ENCODE assay signal across 8 cellular contexts in the genomic region with DNA sequence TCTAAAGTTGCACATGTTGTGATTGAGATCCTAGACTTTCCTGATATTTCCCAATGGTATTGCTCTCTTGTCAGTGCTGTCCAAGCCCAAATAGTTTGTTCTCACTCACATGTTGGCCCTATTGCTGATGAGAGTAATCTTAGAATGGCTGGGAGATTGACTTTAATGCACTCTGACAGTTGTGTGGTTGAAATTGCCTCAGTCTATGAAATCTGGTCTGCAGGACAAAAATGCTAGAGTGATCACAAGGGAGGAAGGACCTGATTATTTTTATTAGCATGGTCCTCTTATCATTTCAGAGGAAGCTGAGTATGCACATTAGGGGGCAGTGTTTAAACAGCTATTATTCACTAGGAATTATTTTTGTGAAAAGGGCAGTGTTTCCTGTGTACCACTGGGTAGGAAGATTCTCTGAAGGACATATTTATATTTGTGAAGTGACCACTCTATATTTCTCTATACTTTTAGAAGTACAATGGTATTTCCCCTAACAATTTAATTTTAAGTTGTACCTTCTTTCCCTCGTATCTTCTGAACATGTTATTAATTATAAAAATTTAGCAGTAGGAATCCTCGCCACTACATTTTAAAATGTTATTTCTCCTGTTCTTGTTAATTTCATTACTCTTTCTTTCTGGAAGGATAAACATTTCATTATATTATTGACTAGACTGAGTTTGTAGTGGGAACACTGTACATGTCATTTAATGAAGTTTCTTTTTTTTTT.
DNase-seq lines count a peak whose midpoint lies in the region; ATAC-seq, FAIRE-seq and TF ChIP-seq lines count a peak whose summit lies in the region.

No MANE protein-coding gene starts in this region.

- in situ Hi-C loops in GM12878 (cut with MboI) = no loop called here

- ATAC-seq in GM12878 = no peak
- ATAC-seq in GM21825 (IDR thresholded peaks at IDR 0.05; ENCODE audit: unreplicated experiment) = no peak
- ATAC-seq in HG03354 (IDR thresholded peaks at IDR 0.05; ENCODE audit: poor library complexity, severe bottlenecking, unreplicated experiment) = no peak

- no peaks in the 10 kb centered on the region for H3K27me3 Mint-ChIP-seq in Caco-2 (ENCODE audit: insufficient read depth, unreplicated experiment)

- intact Hi-C loops in Caco-2 (cut with micrococcal nuclease; ENCODE audit: unreplicated experiment) = no loop called here
- intact Hi-C loops in GM12878 (cut with micrococcal nuclease; ENCODE audit: unreplicated experiment) = no loop called here

- H3K4me1 ChIP-seq in Caco-2 = peaks cover 3% of the 10 kb centered on the region; the same call in 1 of the 2 replicates
- no peaks in the 10 kb centered on the region for H3K4me1 ChIP-seq in GM12878 (ENCODE audit: control insufficient read depth, insufficient read depth, low read length)

- POLR2A ChIA-PET in Caco-2 (lab: Charles Lee) = no interaction called here
- POLR2A ChIA-PET in GM12878 (lab: Charles Lee) = no interaction called here
- POLR2A ChIA-PET in HEK293T (lab: Yijun Ruan, JAX) = no interaction called here

- FAIRE-seq in GM12878 (lab: Jason Lieb, UNC) = no peak

- H2AFZ ChIP-seq in GM12878 (ENCODE audit: control insufficient read depth, low read depth, low read length) = no peak overlapping the region

- no TSS peak for BruUV-seq in Caco-2 (replicated peaks; lab: Mats Ljungman, UMichigan)
- BruUV-seq in GM12878 (replicated peaks; lab: Mats Ljungman, UMichigan) = no TSS peak

- H3K9me3 ChIP-seq in Caco-2 (no peaks in the 10 kb centered on the region), GM12878 (replicated peaks; ENCODE audit: control insufficient read depth, insufficient read depth, low read length) (no peaks in the 10 kb centered on the region)

- TF ChIP-seq CTCF in Caco-2 (IDR thresholded peaks at IDR 0.05; ENCODE audit: insufficient read depth in 1 of 2, low read depth in 1 of 2, low read length in 1 of 2, severe bottlenecking in 1 of 2, unreplicated experiment in 1 of 2) = peak; percentile 22 to 37
- TF ChIP-seq CTCF in GM12878 (IDR thresholded peaks at IDR 0.05 in 2 of 3, conservative IDR thresholded peaks at IDR 0.05 in 1 of 3; ENCODE audit: control insufficient read depth in 2 of 3, extremely low read depth in 1 of 3, insufficient read depth in 1 of 3, low read depth in 3 of 3, low read length in 3 of 3) = peak in 2 of 3 experiments; percentile 5 to 23; a peak in 1 of 6 replicates

- H3K4me3 ChIP-seq in Caco-2 (ENCODE audit: low read depth, low read length) (no peak overlapping the region), GM12878 (no peak overlapping the region)

- H3K4me2 ChIP-seq in GM12878 (ENCODE audit: control insufficient read depth, insufficient read depth) = no peak overlapping the region

- TF ChIP-seq EP300 in Ishikawa (IDR thresholded peaks at IDR 0.05; ENCODE audit: borderline replicate concordance) = no peak
- TF ChIP-seq EP300 in GM12878 (IDR thresholded peaks at IDR 0.05; ENCODE audit: borderline replicate concordance in 1 of 2, control insufficient read depth in 1 of 2, low read depth in 2 of 2, low read length in 2 of 2) = no peak

- H3K9ac ChIP-seq in GM12878 (ENCODE audit: control insufficient read depth, insufficient read depth, low read length) = no peak overlapping the region

- no peaks in the 10 kb centered on the region for H3K9me3 Mint-ChIP-seq in Caco-2 (ENCODE audit: unreplicated experiment)

- TF ChIP-seq RAD21 in Ishikawa (IDR thresholded peaks at IDR 0.05; ENCODE audit: low read depth) = peak; percentile 32; the same call in 1 of the 2 replicates
- peak; percentile 36 for TF ChIP-seq RAD21 in GM12878 (IDR thresholded peaks at IDR 0.05; ENCODE audit: insufficient read depth, low read depth, low read length)

- TF ChIP-seq POLR2A in GM12878 (IDR thresholded peaks at IDR 0.05; ENCODE audit: low read depth, low read length) = no peak

- no peak overlapping the region for H3K4me3 Mint-ChIP-seq in Caco-2 (ENCODE audit: unreplicated experiment)

- H3K27ac Mint-ChIP-seq in Caco-2 (ENCODE audit: unreplicated experiment) = no peak overlapping the region

- 20% methylated on average over 2 of the region's 2 CpGs for WGBS in GM12878 (ENCODE audit: insufficient coverage, insufficient replicate concordance, low lambda C conversion rate, missing lambda C conversion rate)

- SMC1A ChIA-PET in GM12878 (lab: Charles Lee; ENCODE audit: uncharacterized antibody, unreplicated experiment) = no interaction called here

- DNase-seq in Caco-2 (no peak), GM12878 (ENCODE audit: low read depth, low spot score) (no peak), medulla oblongata (ENCODE audit: extremely low spot score) (peak; percentile 10), HEK293T (ENCODE audit: extremely low spot score) (no peak), D341Med (ENCODE audit: low spot score) (no peak)

- no peaks in the 10 kb centered on the region for H3K36me3 Mint-ChIP-seq in Caco-2 (ENCODE audit: insufficient read depth, unreplicated experiment)

- H4K20me1 ChIP-seq in GM12878 (ENCODE audit: control insufficient read depth, insufficient read depth) = no peaks in the 10 kb centered on the region

- no peak overlapping the region for H3K27ac ChIP-seq in GM12878 (ENCODE audit: control insufficient read depth, insufficient read depth)

- CTCF ChIA-PET in Caco-2 (lab: Charles Lee) = no interaction called here
- CTCF ChIA-PET in GM12878 (lab: Yijun Ruan, JAX) = no interaction called here
- CTCF ChIA-PET in HEK293T (lab: Yijun Ruan, JAX) = interaction anchor here (0.6 kb wide), 1 partner anchor 1503 kb away, joined by 3 read pairs; a partner anchor contains a TSS

- H3K27me3 ChIP-seq in Caco-2 (replicated peaks; ENCODE audit: control insufficient read depth, insufficient read depth, low read length) (no peaks in the 10 kb centered on the region), GM12878 (replicated peaks in 1 of 2; ENCODE audit: control insufficient read depth in 2 of 2, insufficient read depth in 2 of 2, low read length in 1 of 2) (no peaks in the 10 kb centered on the region)

- H3K36me3 ChIP-seq in Caco-2 (ENCODE audit: control insufficient read depth, insufficient read depth, low read length) (no peaks in the 10 kb centered on the region), GM12878 (ENCODE audit: control insufficient read depth in 2 of 2, insufficient read depth in 2 of 2, low read length in 1 of 2) (no peaks in the 10 kb centered on the region)

- RAD21 ChIA-PET in GM12878 (lab: Charles Lee; ENCODE audit: unreplicated experiment) = no interaction called here

- no peaks in the 10 kb centered on the region for H3K79me2 ChIP-seq in GM12878 (ENCODE audit: control insufficient read depth, insufficient read depth, low read length)

- peaks cover 6% of the 10 kb centered on the region for H3K4me1 Mint-ChIP-seq in Caco-2 (ENCODE audit: low read depth, unreplicated experiment)

TF ChIP-seq in Ishikawa, 13 proteins besides CTCF, POLR2A, EP300 and RAD21:
- TF ChIP-seq TAF1 (IDR thresholded peaks at IDR 0.05; ENCODE audit: low read depth) (no peak), YY1 (IDR thresholded peaks at IDR 0.05; ENCODE audit: low read depth) (no peak), CREB1 (IDR thresholded peaks at IDR 0.05; ENCODE audit: low read depth) (no peak)
- TF ChIP-seq, protein P1, sequence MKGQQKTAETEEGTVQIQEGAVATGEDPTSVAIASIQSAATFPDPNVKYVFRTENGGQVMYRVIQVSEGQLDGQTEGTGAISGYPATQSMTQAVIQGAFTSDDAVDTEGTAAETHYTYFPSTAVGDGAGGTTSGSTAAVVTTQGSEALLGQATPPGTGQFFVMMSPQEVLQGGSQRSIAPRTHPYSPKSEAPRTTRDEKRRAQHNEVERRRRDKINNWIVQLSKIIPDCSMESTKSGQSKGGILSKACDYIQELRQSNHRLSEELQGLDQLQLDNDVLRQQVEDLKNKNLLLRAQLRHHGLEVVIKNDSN (IDR thresholded peaks at IDR 0.05) = no peak

TF ChIP-seq in GM12878, 131 proteins besides CTCF, POLR2A, EP300 and RAD21 (continues in another document):
- TF ChIP-seq NR2C1 (IDR thresholded peaks at IDR 0.05) = no peak
- no peak for TF ChIP-seq BMI1 (IDR thresholded peaks at IDR 0.05; ENCODE audit: borderline replicate concordance)
- TF ChIP-seq STAT1 (conservative IDR thresholded peaks at IDR 0.05) = no peak
- TF ChIP-seq, protein P2, sequence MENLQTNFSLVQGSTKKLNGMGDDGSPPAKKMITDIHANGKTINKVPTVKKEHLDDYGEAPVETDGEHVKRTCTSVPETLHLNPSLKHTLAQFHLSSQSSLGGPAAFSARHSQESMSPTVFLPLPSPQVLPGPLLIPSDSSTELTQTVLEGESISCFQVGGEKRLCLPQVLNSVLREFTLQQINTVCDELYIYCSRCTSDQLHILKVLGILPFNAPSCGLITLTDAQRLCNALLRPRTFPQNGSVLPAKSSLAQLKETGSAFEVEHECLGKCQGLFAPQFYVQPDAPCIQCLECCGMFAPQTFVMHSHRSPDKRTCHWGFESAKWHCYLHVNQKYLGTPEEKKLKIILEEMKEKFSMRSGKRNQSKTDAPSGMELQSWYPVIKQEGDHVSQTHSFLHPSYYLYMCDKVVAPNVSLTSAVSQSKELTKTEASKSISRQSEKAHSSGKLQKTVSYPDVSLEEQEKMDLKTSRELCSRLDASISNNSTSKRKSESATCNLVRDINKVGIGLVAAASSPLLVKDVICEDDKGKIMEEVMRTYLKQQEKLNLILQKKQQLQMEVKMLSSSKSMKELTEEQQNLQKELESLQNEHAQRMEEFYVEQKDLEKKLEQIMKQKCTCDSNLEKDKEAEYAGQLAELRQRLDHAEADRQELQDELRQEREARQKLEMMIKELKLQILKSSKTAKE (IDR thresholded peaks at IDR 0.05; ENCODE audit: low read depth, poor library complexity, severe bottlenecking) = no peak
- no peak for TF ChIP-seq IKZF2 (IDR thresholded peaks at IDR 0.05)

TF ChIP-seq in HEK293T, 16 proteins besides CTCF, POLR2A, EP300 and RAD21:
- no peak for TF ChIP-seq FOXA1 (IDR thresholded peaks at IDR 0.05)
